1 cellular context compared by ENCODE assay signal in the genomic region with DNA sequence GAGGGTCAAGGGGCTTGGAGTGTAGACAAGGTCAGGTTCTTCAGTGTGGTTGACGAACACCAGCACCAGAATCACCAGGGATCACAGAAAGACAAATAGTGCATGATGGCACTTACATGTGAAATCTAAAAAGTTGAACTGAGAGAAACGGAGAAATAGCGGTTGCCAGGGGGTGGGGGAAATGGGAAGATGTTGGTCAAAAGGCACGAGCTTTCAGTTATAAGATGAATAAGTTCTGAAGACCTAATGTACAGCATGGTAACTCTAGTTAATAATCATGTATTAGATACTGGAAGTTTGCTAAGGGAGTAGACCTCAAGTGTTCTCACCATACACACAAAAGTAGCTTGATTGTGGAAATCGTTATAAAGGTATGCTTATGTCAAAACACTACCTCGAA.
A peak's percentile ranks its signal among the peaks of the same experiment; 100 is the strongest.
TF ChIP-seq lines count a peak whose summit lies in the region.

No MANE protein-coding gene starts in this region.

TF ChIP-seq in GM12878, 131 proteins besides CTCF, POLR2A, EP300 and RAD21 (continued from another document):
- TF ChIP-seq, protein P1, sequence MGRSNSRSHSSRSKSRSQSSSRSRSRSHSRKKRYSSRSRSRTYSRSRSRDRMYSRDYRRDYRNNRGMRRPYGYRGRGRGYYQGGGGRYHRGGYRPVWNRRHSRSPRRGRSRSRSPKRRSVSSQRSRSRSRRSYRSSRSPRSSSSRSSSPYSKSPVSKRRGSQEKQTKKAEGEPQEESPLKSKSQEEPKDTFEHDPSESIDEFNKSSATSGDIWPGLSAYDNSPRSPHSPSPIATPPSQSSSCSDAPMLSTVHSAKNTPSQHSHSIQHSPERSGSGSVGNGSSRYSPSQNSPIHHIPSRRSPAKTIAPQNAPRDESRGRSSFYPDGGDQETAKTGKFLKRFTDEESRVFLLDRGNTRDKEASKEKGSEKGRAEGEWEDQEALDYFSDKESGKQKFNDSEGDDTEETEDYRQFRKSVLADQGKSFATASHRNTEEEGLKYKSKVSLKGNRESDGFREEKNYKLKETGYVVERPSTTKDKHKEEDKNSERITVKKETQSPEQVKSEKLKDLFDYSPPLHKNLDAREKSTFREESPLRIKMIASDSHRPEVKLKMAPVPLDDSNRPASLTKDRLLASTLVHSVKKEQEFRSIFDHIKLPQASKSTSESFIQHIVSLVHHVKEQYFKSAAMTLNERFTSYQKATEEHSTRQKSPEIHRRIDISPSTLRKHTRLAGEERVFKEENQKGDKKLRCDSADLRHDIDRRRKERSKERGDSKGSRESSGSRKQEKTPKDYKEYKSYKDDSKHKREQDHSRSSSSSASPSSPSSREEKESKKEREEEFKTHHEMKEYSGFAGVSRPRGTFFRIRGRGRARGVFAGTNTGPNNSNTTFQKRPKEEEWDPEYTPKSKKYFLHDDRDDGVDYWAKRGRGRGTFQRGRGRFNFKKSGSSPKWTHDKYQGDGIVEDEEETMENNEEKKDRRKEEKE (IDR thresholded peaks at IDR 0.05) = no peak
- TF ChIP-seq GATAD2B (conservative IDR thresholded peaks at IDR 0.05; ENCODE audit: low read depth) = peak; percentile 55
- TF ChIP-seq BHLHE40 (IDR thresholded peaks at IDR 0.05; ENCODE audit: borderline replicate concordance in 1 of 2, low read depth in 2 of 2, low read length in 1 of 2) = peak; percentile 93 to 95
- no peak for TF ChIP-seq POLR2AphosphoS5 (IDR thresholded peaks at IDR 0.05; ENCODE audit: low read length)
- TF ChIP-seq, protein P2, sequence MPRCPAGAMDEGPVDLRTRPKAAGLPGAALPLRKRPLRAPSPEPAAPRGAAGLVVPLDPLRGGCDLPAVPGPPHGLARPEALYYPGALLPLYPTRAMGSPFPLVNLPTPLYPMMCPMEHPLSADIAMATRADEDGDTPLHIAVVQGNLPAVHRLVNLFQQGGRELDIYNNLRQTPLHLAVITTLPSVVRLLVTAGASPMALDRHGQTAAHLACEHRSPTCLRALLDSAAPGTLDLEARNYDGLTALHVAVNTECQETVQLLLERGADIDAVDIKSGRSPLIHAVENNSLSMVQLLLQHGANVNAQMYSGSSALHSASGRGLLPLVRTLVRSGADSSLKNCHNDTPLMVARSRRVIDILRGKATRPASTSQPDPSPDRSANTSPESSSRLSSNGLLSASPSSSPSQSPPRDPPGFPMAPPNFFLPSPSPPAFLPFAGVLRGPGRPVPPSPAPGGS (IDR thresholded peaks at IDR 0.05; ENCODE audit: borderline replicate concordance, insufficient read depth, low read depth, low read length, poor library complexity, severe bottlenecking) = peak; percentile 76
- TF ChIP-seq, protein P3, sequence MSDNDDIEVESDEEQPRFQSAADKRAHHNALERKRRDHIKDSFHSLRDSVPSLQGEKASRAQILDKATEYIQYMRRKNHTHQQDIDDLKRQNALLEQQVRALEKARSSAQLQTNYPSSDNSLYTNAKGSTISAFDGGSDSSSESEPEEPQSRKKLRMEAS (IDR thresholded peaks at IDR 0.05; ENCODE audit: low read depth, low read length) = no peak
- TF ChIP-seq SPI1 (IDR thresholded peaks at IDR 0.05; ENCODE audit: borderline replicate concordance, insufficient read depth, low read depth, low read length) = peak; percentile 80
- peak; percentile 37; the same call in 1 of the 3 replicates for TF ChIP-seq POU2F2 (IDR thresholded peaks at IDR 0.05; ENCODE audit: borderline replicate concordance, low read depth, low read length)
- TF ChIP-seq BACH1 (IDR thresholded peaks at IDR 0.05; ENCODE audit: borderline replicate concordance) = peak; percentile 52; the same call in 1 of the 2 replicates
- TF ChIP-seq, protein P4, sequence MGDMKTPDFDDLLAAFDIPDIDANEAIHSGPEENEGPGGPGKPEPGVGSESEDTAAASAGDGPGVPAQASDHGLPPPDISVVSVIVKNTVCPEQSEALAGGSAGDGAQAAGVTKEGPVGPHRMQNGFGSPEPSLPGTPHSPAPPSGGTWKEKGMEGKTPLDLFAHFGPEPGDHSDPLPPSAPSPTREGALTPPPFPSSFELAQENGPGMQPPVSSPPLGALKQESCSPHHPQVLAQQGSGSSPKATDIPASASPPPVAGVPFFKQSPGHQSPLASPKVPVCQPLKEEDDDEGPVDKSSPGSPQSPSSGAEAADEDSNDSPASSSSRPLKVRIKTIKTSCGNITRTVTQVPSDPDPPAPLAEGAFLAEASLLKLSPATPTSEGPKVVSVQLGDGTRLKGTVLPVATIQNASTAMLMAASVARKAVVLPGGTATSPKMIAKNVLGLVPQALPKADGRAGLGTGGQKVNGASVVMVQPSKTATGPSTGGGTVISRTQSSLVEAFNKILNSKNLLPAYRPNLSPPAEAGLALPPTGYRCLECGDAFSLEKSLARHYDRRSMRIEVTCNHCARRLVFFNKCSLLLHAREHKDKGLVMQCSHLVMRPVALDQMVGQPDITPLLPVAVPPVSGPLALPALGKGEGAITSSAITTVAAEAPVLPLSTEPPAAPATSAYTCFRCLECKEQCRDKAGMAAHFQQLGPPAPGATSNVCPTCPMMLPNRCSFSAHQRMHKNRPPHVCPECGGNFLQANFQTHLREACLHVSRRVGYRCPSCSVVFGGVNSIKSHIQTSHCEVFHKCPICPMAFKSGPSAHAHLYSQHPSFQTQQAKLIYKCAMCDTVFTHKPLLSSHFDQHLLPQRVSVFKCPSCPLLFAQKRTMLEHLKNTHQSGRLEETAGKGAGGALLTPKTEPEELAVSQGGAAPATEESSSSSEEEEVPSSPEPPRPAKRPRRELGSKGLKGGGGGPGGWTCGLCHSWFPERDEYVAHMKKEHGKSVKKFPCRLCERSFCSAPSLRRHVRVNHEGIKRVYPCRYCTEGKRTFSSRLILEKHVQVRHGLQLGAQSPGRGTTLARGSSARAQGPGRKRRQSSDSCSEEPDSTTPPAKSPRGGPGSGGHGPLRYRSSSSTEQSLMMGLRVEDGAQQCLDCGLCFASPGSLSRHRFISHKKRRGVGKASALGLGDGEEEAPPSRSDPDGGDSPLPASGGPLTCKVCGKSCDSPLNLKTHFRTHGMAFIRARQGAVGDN (IDR thresholded peaks at IDR 0.05) = peak; percentile 70
- TF ChIP-seq RFX5 (IDR thresholded peaks at IDR 0.05; ENCODE audit: low read depth, low read length) = no peak
- peak; percentile 75 for TF ChIP-seq BMI1 (IDR thresholded peaks at IDR 0.05; ENCODE audit: borderline replicate concordance)
- TF ChIP-seq, protein P5, sequence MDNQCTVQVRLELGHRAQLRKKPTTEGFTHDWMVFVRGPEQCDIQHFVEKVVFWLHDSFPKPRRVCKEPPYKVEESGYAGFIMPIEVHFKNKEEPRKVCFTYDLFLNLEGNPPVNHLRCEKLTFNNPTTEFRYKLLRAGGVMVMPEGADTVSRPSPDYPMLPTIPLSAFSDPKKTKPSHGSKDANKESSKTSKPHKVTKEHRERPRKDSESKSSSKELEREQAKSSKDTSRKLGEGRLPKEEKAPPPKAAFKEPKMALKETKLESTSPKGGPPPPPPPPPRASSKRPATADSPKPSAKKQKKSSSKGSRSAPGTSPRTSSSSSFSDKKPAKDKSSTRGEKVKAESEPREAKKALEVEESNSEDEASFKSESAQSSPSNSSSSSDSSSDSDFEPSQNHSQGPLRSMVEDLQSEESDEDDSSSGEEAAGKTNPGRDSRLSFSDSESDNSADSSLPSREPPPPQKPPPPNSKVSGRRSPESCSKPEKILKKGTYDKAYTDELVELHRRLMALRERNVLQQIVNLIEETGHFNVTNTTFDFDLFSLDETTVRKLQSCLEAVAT (IDR thresholded peaks at IDR 0.05) = peak; percentile 82
- peak; percentile 94 for TF ChIP-seq DPF2 (IDR thresholded peaks at IDR 0.05)
- TF ChIP-seq STAT1 (conservative IDR thresholded peaks at IDR 0.05) = no peak
- no peak for TF ChIP-seq ZNF274 (IDR thresholded peaks at IDR 0.05; ENCODE audit: insufficient read depth, insufficient read length)
- TF ChIP-seq ATF7 (IDR thresholded peaks at IDR 0.05; ENCODE audit: low read depth) = peak; percentile 81
- TF ChIP-seq, protein P6, sequence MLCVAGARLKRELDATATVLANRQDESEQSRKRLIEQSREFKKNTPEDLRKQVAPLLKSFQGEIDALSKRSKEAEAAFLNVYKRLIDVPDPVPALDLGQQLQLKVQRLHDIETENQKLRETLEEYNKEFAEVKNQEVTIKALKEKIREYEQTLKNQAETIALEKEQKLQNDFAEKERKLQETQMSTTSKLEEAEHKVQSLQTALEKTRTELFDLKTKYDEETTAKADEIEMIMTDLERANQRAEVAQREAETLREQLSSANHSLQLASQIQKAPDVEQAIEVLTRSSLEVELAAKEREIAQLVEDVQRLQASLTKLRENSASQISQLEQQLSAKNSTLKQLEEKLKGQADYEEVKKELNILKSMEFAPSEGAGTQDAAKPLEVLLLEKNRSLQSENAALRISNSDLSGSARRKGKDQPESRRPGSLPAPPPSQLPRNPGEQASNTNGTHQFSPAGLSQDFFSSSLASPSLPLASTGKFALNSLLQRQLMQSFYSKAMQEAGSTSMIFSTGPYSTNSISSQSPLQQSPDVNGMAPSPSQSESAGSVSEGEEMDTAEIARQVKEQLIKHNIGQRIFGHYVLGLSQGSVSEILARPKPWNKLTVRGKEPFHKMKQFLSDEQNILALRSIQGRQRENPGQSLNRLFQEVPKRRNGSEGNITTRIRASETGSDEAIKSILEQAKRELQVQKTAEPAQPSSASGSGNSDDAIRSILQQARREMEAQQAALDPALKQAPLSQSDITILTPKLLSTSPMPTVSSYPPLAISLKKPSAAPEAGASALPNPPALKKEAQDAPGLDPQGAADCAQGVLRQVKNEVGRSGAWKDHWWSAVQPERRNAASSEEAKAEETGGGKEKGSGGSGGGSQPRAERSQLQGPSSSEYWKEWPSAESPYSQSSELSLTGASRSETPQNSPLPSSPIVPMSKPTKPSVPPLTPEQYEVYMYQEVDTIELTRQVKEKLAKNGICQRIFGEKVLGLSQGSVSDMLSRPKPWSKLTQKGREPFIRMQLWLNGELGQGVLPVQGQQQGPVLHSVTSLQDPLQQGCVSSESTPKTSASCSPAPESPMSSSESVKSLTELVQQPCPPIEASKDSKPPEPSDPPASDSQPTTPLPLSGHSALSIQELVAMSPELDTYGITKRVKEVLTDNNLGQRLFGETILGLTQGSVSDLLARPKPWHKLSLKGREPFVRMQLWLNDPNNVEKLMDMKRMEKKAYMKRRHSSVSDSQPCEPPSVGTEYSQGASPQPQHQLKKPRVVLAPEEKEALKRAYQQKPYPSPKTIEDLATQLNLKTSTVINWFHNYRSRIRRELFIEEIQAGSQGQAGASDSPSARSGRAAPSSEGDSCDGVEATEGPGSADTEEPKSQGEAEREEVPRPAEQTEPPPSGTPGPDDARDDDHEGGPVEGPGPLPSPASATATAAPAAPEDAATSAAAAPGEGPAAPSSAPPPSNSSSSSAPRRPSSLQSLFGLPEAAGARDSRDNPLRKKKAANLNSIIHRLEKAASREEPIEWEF (IDR thresholded peaks at IDR 0.05; ENCODE audit: insufficient replicate concordance, low read depth, low read length) = no peak
- TF ChIP-seq CBX3 (IDR thresholded peaks at IDR 0.05; ENCODE audit: borderline replicate concordance, low read depth) = no peak
- peak; percentile 69; the same call in 1 of the 2 replicates for TF ChIP-seq TBL1XR1 (IDR thresholded peaks at IDR 0.05; ENCODE audit: low read depth, low read length)
